9 cellular contexts compared by ENCODE assay signal in genomic region chr13:46665243-46665629, GRCh38.
DNase-seq lines count a peak whose midpoint lies in the region; ATAC-seq and TF ChIP-seq lines count a peak whose summit lies in the region.
"Had no signal": no experiment of that assay in that cellular context is flagged by ENCODE, and none has a peak within 500 bp of the region (broad histone marks: within the 10 kb centered on the region; RNA-seq: fewer than 3 reads in every experiment).

No MANE protein-coding gene starts in this region.

- H3K27ac Mint-ChIP-seq in activated naive CD4-positive, alpha-beta T cell treated with anti-CD3 and anti-CD28 coated beads, Interleukin-2, amount 50 U/mL, for 72 hours: peak overlapping the region; percentile 10 to 77
- peak overlapping the region; percentile 74 for H3K27ac Mint-ChIP-seq in type B pancreatic cell

- H3K79me1 ChIP-seq in mesendoderm (ENCODE audit: low read length): peaks cover 2% of the 10 kb centered on the region

- no peak for ATAC-seq in heart left ventricle
- no peak for ATAC-seq in activated naive CD4-positive, alpha-beta T cell treated with anti-CD3 and anti-CD28 coated beads, Interleukin-2, amount 50 U/mL, for 72 hours
- no peak for ATAC-seq in HG02852 (IDR thresholded peaks at IDR 0.05; ENCODE audit: unreplicated experiment)

- DNase-seq in heart left ventricle: no peak
- DNase-seq in right atrium auricular region (ENCODE audit: low spot score): no peak
- DNase-seq in activated naive CD4-positive, alpha-beta T cell treated with anti-CD3 and anti-CD28 coated beads, Interleukin-2, amount 50 U/mL, for 72 hours (ENCODE audit: low spot score in 2 of 2): no peak
- DNase-seq in mesendoderm: no peak
- no peak for DNase-seq in type B pancreatic cell (ENCODE audit: extremely low spot score, unreplicated experiment)
- DNase-seq in NCI-H1105 treated with DMSO at 0.1 percent for 48 hours (lab: John Stamatoyannopoulos, UW): no peak
- no peak for DNase-seq in kidney tubule cell (ENCODE audit: low spot score)
- DNase-seq: NCI-H1417 treated with DMSO at 0.1 percent for 48 hours had no signal

- H2BK15ac ChIP-seq in mesendoderm (replicated peaks; ENCODE audit: low read depth): no peak overlapping the region

- intact Hi-C loops in heart left ventricle (cut with DNase I): loop anchor here in 2 of 10 donors (10.0 kb wide), 1 partner anchor 50 kb away; no protein-coding TSS in a partner anchor

- H4K8ac ChIP-seq in mesendoderm (ENCODE audit: low read depth, low read length): no peak overlapping the region

- H3K9me3 Mint-ChIP-seq in activated naive CD4-positive, alpha-beta T cell treated with anti-CD3 and anti-CD28 coated beads, Interleukin-2, amount 50 U/mL, for 72 hours: no peaks in the 10 kb centered on the region
- H3K9me3 Mint-ChIP-seq in type B pancreatic cell: no peaks in the 10 kb centered on the region

- no peaks in the 10 kb centered on the region for H3K27me3 Mint-ChIP-seq in type B pancreatic cell

- peaks cover 0 to 13% of the 10 kb centered on the region in 2 donors for H3K36me3 Mint-ChIP-seq in activated naive CD4-positive, alpha-beta T cell treated with anti-CD3 and anti-CD28 coated beads, Interleukin-2, amount 50 U/mL, for 72 hours
- H3K36me3 Mint-ChIP-seq in type B pancreatic cell: peaks cover 10% of the 10 kb centered on the region

- no peaks in the 10 kb centered on the region for H3K79me2 ChIP-seq in mesendoderm (ENCODE audit: control insufficient read depth, insufficient read depth, low read length)

- H3K23ac ChIP-seq in mesendoderm (ENCODE audit: low read length): no peak overlapping the region

- no peak overlapping the region for H2AK5ac ChIP-seq in mesendoderm (ENCODE audit: low read length)

- H3K4me3 Mint-ChIP-seq in type B pancreatic cell: peak overlapping the region; percentile 44

- no peaks in the 10 kb centered on the region for H3K9me3 ChIP-seq in heart left ventricle
- H3K9me3 ChIP-seq in right atrium auricular region: no peaks in the 10 kb centered on the region

- no peak overlapping the region for H4K5ac ChIP-seq in mesendoderm (ENCODE audit: low read length)

- H2BK120ac ChIP-seq in mesendoderm (ENCODE audit: low read depth, low read length): no peak overlapping the region

- no peak overlapping the region for H3K4me2 ChIP-seq in mesendoderm (ENCODE audit: low read length)

- no peak overlapping the region for H3K9ac ChIP-seq in mesendoderm (ENCODE audit: low read length)

- TF ChIP-seq POLR2A in heart left ventricle (IDR thresholded peaks at IDR 0.05): no peak

- TF ChIP-seq CTCF in heart left ventricle (IDR thresholded peaks at IDR 0.05): no peak
- no peak for TF ChIP-seq CTCF in right atrium auricular region (IDR thresholded peaks at IDR 0.05)
- TF ChIP-seq CTCF in type B pancreatic cell (conservative IDR thresholded peaks at IDR 0.05): no peak

- no peak overlapping the region for H3K56ac ChIP-seq in mesendoderm (ENCODE audit: low read length)

- H3K27me3 ChIP-seq in heart left ventricle (no peaks in the 10 kb centered on the region), right atrium auricular region (no peaks in the 10 kb centered on the region), mesendoderm (ENCODE audit: insufficient read depth, low read length, poor library complexity) (no peaks in the 10 kb centered on the region)

- no peak overlapping the region for H2BK5ac ChIP-seq in mesendoderm (ENCODE audit: low read length)

- H3K4me1 Mint-ChIP-seq in type B pancreatic cell (ENCODE audit: unreplicated experiment): peaks cover 65% of the 10 kb centered on the region

- H3K4me1 ChIP-seq in heart left ventricle (peaks cover 12 to 86% (median 59%) of the 10 kb centered on the region in 12 donors), right atrium auricular region (peaks cover 0 to 45% of the 10 kb centered on the region in 2 donors), mesendoderm (ENCODE audit: control insufficient read depth, low read depth, low read length) (peaks cover 15% of the 10 kb centered on the region)

- H3K27ac ChIP-seq in heart left ventricle (peak overlapping the region in 8 of 12 donors; percentile 6 to 84 (median 34)), right atrium auricular region (no peak overlapping the region), mesendoderm (ENCODE audit: low read depth, low read length) (no peak overlapping the region)

- no peak overlapping the region for H3K4me3 ChIP-seq in heart left ventricle
- no peak overlapping the region for H3K4me3 ChIP-seq in right atrium auricular region
- no peak overlapping the region for H3K4me3 ChIP-seq in mesendoderm (ENCODE audit: low read length)

- H3K36me3 ChIP-seq in heart left ventricle (peaks cover 0 to 6% (median 0%) of the 10 kb centered on the region in 9 donors), right atrium auricular region (no peaks in the 10 kb centered on the region), mesendoderm (ENCODE audit: control insufficient read depth, insufficient read depth, low read length) (no peaks in the 10 kb centered on the region)

- no peak overlapping the region for H3K4ac ChIP-seq in mesendoderm (ENCODE audit: low read depth, low read length)

- H3K18ac ChIP-seq in mesendoderm (ENCODE audit: low read length): peak overlapping the region; percentile 61

Comparison
In these comparisons a context has a peak if more than half of its experiments do, and no peak if none do; other contexts are left out.
1. H3K27ac ChIP-seq: peak in heart left ventricle (8 of 12); none in right atrium auricular region (0 of 2) and mesendoderm (single experiment).